10 cellular contexts compared by ENCODE assay signal in genomic region chr15:69190091-69190490, GRCh38.
"Had no signal": no experiment of that assay in that cellular context is flagged by ENCODE, and none has a peak within 500 bp of the region (broad histone marks: within the 10 kb centered on the region; RNA-seq: fewer than 3 reads in every experiment).

No MANE protein-coding gene starts in this region.

- H3K4me2 ChIP-seq: GM23338 had no signal

- H2AFZ ChIP-seq: GM23338 had no signal

- H3K4me3 Mint-ChIP-seq: GM23338, H9, HFFc6 had no signal

- DNase-seq: H9, HCEC 1CT, HFFc6, IMR-90, KG1 had no signal

- FAIRE-seq: H1, H54 had no signal

- H3K4me3 ChIP-seq: GM23338, K562 had no signal

- H3K27ac ChIP-seq: HL-60 had no signal

- ATAC-seq: GM23338, K562 had no signal

- H3K27ac Mint-ChIP-seq: GM23338, H9, HFFc6 had no signal
